Comparison of ENCODE assay signal across 26 cellular contexts in the genomic region with DNA sequence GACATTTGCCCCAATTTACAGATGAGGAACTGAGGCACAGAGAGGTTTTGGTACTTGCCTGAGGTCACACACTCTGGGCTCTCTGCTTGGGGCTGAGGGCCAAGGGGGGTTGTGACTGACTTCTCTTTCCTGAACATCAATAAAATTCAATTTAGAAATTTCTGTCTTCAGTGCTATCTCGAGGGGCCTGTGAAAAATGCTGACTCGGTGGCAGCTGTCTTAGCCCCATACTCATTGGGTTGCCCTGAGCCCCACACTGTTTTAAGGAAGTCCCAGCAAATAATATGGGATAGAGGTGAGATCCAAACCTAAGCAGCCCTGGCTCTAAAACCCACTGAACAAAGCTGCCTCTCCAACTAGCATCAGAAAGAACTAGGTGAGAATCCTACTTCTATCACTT.
"Had no signal": no experiment of that assay in that cellular context is flagged by ENCODE, and none has a peak within 500 bp of the region (broad histone marks: within the 10 kb centered on the region; RNA-seq: fewer than 3 reads in every experiment).

No MANE protein-coding gene starts in this region.

- H3K4me1 ChIP-seq: psoas muscle had no signal

- H3K4me3 ChIP-seq: dorsolateral prefrontal cortex, gastroesophageal sphincter, heart left ventricle, hepatocyte, lung, ovary, psoas muscle, suprapubic skin, transverse colon, vagina had no signal

- H2AFZ ChIP-seq: hepatocyte had no signal

- H3K9me3 Mint-ChIP-seq: memory B cell; natural killer cell; stimulated activated naive CD8-positive, alpha-beta T cell treated with anti-CD3 and anti-CD28 coated beads, Interleukin-15, amount 100 ng/mL, for 72 hours had no signal

- H3K4me3 Mint-ChIP-seq: memory B cell; natural killer cell; stimulated activated naive CD8-positive, alpha-beta T cell treated with anti-CD3 and anti-CD28 coated beads, Interleukin-15, amount 100 ng/mL, for 72 hours had no signal

- H3K9me3 ChIP-seq: gastroesophageal sphincter, heart left ventricle, ovary, psoas muscle, suprapubic skin, transverse colon, vagina had no signal

- H3K27ac ChIP-seq: dorsolateral prefrontal cortex, epithelial cell of prostate, foreskin keratinocyte, gastroesophageal sphincter, heart left ventricle, hepatocyte, ovary, psoas muscle, suprapubic skin, transverse colon, vagina had no signal

- H3K4me2 ChIP-seq: hepatocyte had no signal

- DNase-seq: dorsolateral prefrontal cortex; effector CD4-positive, alpha-beta T cell; foreskin keratinocyte; heart left ventricle; kidney; natural killer cell; occipital lobe; ovary; psoas muscle; right cardiac atrium; small intestine; stimulated activated CD4-positive, alpha-beta T cell treated with anti-CD3 and anti-CD28 coated beads, Interleukin-1b, Interleukin-23, amount 100 ng/mL, for 48 hours; stimulated activated CD4-positive, alpha-beta T cell treated with anti-CD3 and anti-CD28 coated beads, Interleukin-4, amount 100 ng/mL, for 1 hour; stimulated activated CD8-positive, alpha-beta memory T cell treated with anti-CD3 and anti-CD28 coated beads, Interleukin-4, amount 100 ng/mL, for 48 hours; stimulated activated naive CD4-positive, alpha-beta T cell; stimulated activated naive CD8-positive, alpha-beta T cell treated with anti-CD3 and anti-CD28 coated beads, Interleukin-15, amount 100 ng/mL, for 72 hours; transverse colon had no signal

- ATAC-seq: esophagus mucosa; foreskin keratinocyte; gastroesophageal sphincter; heart left ventricle; left lobe of liver; natural killer cell; psoas muscle; right cardiac atrium; stimulated activated naive CD8-positive, alpha-beta T cell treated with anti-CD3 and anti-CD28 coated beads, Interleukin-15, amount 100 ng/mL, for 72 hours had no signal

- H3K27me3 Mint-ChIP-seq: memory B cell; stimulated activated naive CD8-positive, alpha-beta T cell treated with anti-CD3 and anti-CD28 coated beads, Interleukin-15, amount 100 ng/mL, for 72 hours had no signal

- H3K36me3 ChIP-seq: ovary, vagina had no signal

- H3K27ac Mint-ChIP-seq: memory B cell; natural killer cell; stimulated activated naive CD8-positive, alpha-beta T cell treated with anti-CD3 and anti-CD28 coated beads, Interleukin-15, amount 100 ng/mL, for 72 hours had no signal

- H3K36me3 Mint-ChIP-seq: natural killer cell had no signal
